Comparison of ENCODE assay signal across 12 cellular contexts in the genomic region with DNA sequence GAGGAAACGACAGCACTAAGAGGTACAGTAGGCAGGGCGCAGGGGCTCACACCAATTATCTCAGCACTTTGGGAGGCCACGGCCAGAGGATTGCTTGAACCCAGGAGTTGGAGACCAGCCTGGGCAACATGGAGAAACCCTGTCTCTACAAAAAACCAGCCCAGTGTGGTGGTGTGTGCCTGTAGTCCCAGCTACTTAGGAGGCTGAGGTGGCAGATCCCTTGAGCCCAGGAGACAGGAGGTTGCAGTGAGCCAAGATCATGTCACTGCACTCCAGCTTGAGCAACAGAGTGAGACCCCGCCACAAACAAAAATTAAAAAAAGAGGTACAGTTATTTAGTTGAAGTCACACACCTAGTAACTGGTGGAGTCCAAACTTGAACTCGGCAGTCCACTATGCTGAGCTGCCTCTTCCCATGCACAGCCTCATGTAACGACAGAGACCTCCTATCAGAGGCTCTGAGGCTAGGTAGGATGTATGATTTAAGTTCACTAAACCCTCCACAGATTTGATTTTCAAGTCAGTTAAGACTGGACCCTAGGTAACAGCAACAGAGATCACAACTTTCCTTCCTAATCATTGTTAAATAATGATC. TPM values are rescaled to one million over a fixed set of nuclear protein-coding genes. Genes with fewer than 3 reads are reported as not detected.
DNase-seq lines count a peak whose midpoint lies in the region; ATAC-seq and TF ChIP-seq lines count a peak whose summit lies in the region.
"Had no signal": no experiment of that assay in that cellular context is flagged by ENCODE, and none has a peak within 500 bp of the region (broad histone marks: within the 10 kb centered on the region; RNA-seq: fewer than 3 reads in every experiment).

No MANE protein-coding gene starts in this region.

- H3K27ac ChIP-seq in MM.1S (ENCODE audit: low read length): peak overlapping the region; percentile 86; the same call in 1 of the 2 replicates
- no peak overlapping the region for H3K27ac ChIP-seq in colonic mucosa
- H3K27ac ChIP-seq in neural progenitor cell: no peak overlapping the region
- H3K27ac ChIP-seq: GM23248, parathyroid adenoma had no signal

- H3K4me3 ChIP-seq in MM.1S (ENCODE audit: low read length) (peak overlapping the region; percentile 36), colonic mucosa (no peak overlapping the region), neural progenitor cell (no peak overlapping the region)
- H3K4me3 ChIP-seq: GM23248 had no signal

- no peak for DNase-seq in activated T-cell treated with anti-CD3 and anti-CD28 coated beads, Interleukin-2, amount 50 U/mL, for 4 hours
- no peak for DNase-seq in activated T-cell treated with anti-CD3 and anti-CD28 coated beads, Interleukin-2, amount 50 U/mL, for 48 hours
- DNase-seq in MM.1S (no peak), colonic mucosa (no peak), neural progenitor cell (ENCODE audit: low spot score) (no peak), pons (ENCODE audit: low spot score) (no peak), UCSD-AML1 (lab: John Stamatoyannopoulos, UW; ENCODE audit: unreplicated experiment) (no peak)
- DNase-seq in stimulated activated naive CD8-positive, alpha-beta T cell treated with anti-CD3 and anti-CD28 coated beads, Interleukin-15, amount 100 ng/mL, for 72 hours: peak in 1 of 2 donors; percentile 37
- DNase-seq: GM23248; stimulated activated CD4-positive, alpha-beta T cell treated with anti-CD3 and anti-CD28 coated beads, Interleukin-2, amount 100 ng/mL, for 48 hours; substantia nigra had no signal

- H3K27ac Mint-ChIP-seq in stimulated activated naive CD8-positive, alpha-beta T cell treated with anti-CD3 and anti-CD28 coated beads, Interleukin-15, amount 100 ng/mL, for 72 hours: peak overlapping the region; percentile 95 to 98
- no peak overlapping the region for H3K27ac Mint-ChIP-seq in neural progenitor cell

- H3K4me1 Mint-ChIP-seq in activated T-cell treated with anti-CD3 and anti-CD28 coated beads, Interleukin-2, amount 50 U/mL, for 4 hours (ENCODE audit: low read depth): peaks cover 66% of the 10 kb centered on the region
- H3K4me1 Mint-ChIP-seq in stimulated activated naive CD8-positive, alpha-beta T cell treated with anti-CD3 and anti-CD28 coated beads, Interleukin-15, amount 100 ng/mL, for 72 hours: peaks cover 62% of the 10 kb centered on the region
- H3K4me1 Mint-ChIP-seq in neural progenitor cell: peaks cover 5% of the 10 kb centered on the region

- H3K4me1 ChIP-seq in MM.1S (ENCODE audit: low read length): peaks cover 55% of the 10 kb centered on the region
- H3K4me1 ChIP-seq in colonic mucosa: no peaks in the 10 kb centered on the region
- peaks cover 26% of the 10 kb centered on the region for H3K4me1 ChIP-seq in neural progenitor cell
- H3K4me1 ChIP-seq: parathyroid adenoma had no signal

- H3K4me2 ChIP-seq in MM.1S (ENCODE audit: low read depth, low read length) (peak overlapping the region; percentile 72), neural progenitor cell (no peak overlapping the region)

- no peaks in the 10 kb centered on the region for H3K9me3 Mint-ChIP-seq in activated T-cell treated with anti-CD3 and anti-CD28 coated beads, Interleukin-2, amount 50 U/mL, for 4 hours
- no peaks in the 10 kb centered on the region for H3K9me3 Mint-ChIP-seq in stimulated activated naive CD8-positive, alpha-beta T cell treated with anti-CD3 and anti-CD28 coated beads, Interleukin-15, amount 100 ng/mL, for 72 hours
- H3K9me3 Mint-ChIP-seq in neural progenitor cell: no peaks in the 10 kb centered on the region

- no peak overlapping the region for H2AFZ ChIP-seq in MM.1S (ENCODE audit: low read length)
- H2AFZ ChIP-seq in neural progenitor cell (replicated peaks): no peak overlapping the region
- H2AFZ ChIP-seq: GM23248, parathyroid adenoma had no signal

- H3K9me3 ChIP-seq in MM.1S (replicated peaks; ENCODE audit: insufficient read depth, low read length) (no peaks in the 10 kb centered on the region), colonic mucosa (no peaks in the 10 kb centered on the region), neural progenitor cell (ENCODE audit: low read depth) (no peaks in the 10 kb centered on the region)

- H3K79me2 ChIP-seq in MM.1S (ENCODE audit: low read length) (peaks cover 100% of the 10 kb centered on the region), neural progenitor cell (ENCODE audit: low read depth) (peaks cover 34% of the 10 kb centered on the region)
- H3K79me2 ChIP-seq: parathyroid adenoma had no signal

- intact Hi-C loops in colonic mucosa (cut with DNase I): no loop called here

- no peaks in the 10 kb centered on the region for H3K9me2 ChIP-seq in MM.1S (replicated peaks; ENCODE audit: insufficient read depth, low read length)

- H3F3A ChIP-seq in MM.1S (ENCODE audit: insufficient read depth, low read length): peaks cover 74% of the 10 kb centered on the region
- no peaks in the 10 kb centered on the region for H3F3A ChIP-seq in neural progenitor cell (ENCODE audit: low read depth)

- H3K27me3 Mint-ChIP-seq in activated T-cell treated with anti-CD3 and anti-CD28 coated beads, Interleukin-2, amount 50 U/mL, for 4 hours (ENCODE audit: low read depth): no peaks in the 10 kb centered on the region
- H3K27me3 Mint-ChIP-seq in stimulated activated naive CD8-positive, alpha-beta T cell treated with anti-CD3 and anti-CD28 coated beads, Interleukin-15, amount 100 ng/mL, for 72 hours: no peaks in the 10 kb centered on the region
- H3K27me3 Mint-ChIP-seq in neural progenitor cell (ENCODE audit: insufficient read depth, low read depth): no peaks in the 10 kb centered on the region

- peaks cover 18% of the 10 kb centered on the region for H3K36me3 ChIP-seq in MM.1S (replicated peaks; ENCODE audit: insufficient read depth, low read length)
- no peaks in the 10 kb centered on the region for H3K36me3 ChIP-seq in colonic mucosa
- no peaks in the 10 kb centered on the region for H3K36me3 ChIP-seq in neural progenitor cell

- no peaks in the 10 kb centered on the region for H3K27me3 ChIP-seq in MM.1S (replicated peaks; ENCODE audit: insufficient read depth, low read length)
- H3K27me3 ChIP-seq in colonic mucosa: no peaks in the 10 kb centered on the region
- no peaks in the 10 kb centered on the region for H3K27me3 ChIP-seq in neural progenitor cell

- H3K9ac ChIP-seq in MM.1S (ENCODE audit: low read length) (peak overlapping the region; percentile 42; the same call in 1 of the 2 replicates), colonic mucosa (ENCODE audit: low read depth in 2 of 2, low read length in 2 of 2) (peak overlapping the region; percentile 19 to 44), neural progenitor cell (no peak overlapping the region)
- H3K9ac ChIP-seq: GM23248, parathyroid adenoma had no signal

- H4K20me1 ChIP-seq in MM.1S (ENCODE audit: insufficient read depth, low read length): peaks cover 34% of the 10 kb centered on the region
- no peaks in the 10 kb centered on the region for H4K20me1 ChIP-seq in neural progenitor cell (ENCODE audit: low read depth)

- ATAC-seq in activated T-cell treated with anti-CD3 and anti-CD28 coated beads, Interleukin-2, amount 50 U/mL, for 4 hours: peak in 1 of 2 donors; percentile 11
- ATAC-seq in stimulated activated naive CD8-positive, alpha-beta T cell treated with anti-CD3 and anti-CD28 coated beads, Interleukin-15, amount 100 ng/mL, for 72 hours: peak; percentile 70

- peaks cover 43% of the 10 kb centered on the region for H3K36me3 Mint-ChIP-seq in activated T-cell treated with anti-CD3 and anti-CD28 coated beads, Interleukin-2, amount 50 U/mL, for 4 hours (ENCODE audit: insufficient read depth)
- peaks cover 14% of the 10 kb centered on the region for H3K36me3 Mint-ChIP-seq in neural progenitor cell

- TF ChIP-seq CTCF in MM.1S (IDR thresholded peaks at IDR 0.05; ENCODE audit: low read length) (no peak), colonic mucosa (IDR thresholded peaks at IDR 0.05) (no peak), neural progenitor cell (IDR thresholded peaks at IDR 0.05) (no peak)

- peak overlapping the region; percentile 77 for H3K4me3 Mint-ChIP-seq in activated T-cell treated with anti-CD3 and anti-CD28 coated beads, Interleukin-2, amount 50 U/mL, for 4 hours
- peak overlapping the region; percentile 84 to 99 for H3K4me3 Mint-ChIP-seq in stimulated activated naive CD8-positive, alpha-beta T cell treated with anti-CD3 and anti-CD28 coated beads, Interleukin-15, amount 100 ng/mL, for 72 hours
- no peak overlapping the region for H3K4me3 Mint-ChIP-seq in neural progenitor cell

RNA-seq across cellular contexts. Expression of a gene that starts 8.7 kb away (rescaled TPM):
- 100 to 1,000 TPM; 107 to 166 (median 129) TPM for total RNA-seq in activated T-cell treated with anti-CD3 and anti-CD28 coated beads, Interleukin-2, amount 50 U/mL, for 4 hours
- 10 to 100 TPM; 13.9 to 40.5 TPM for total RNA-seq in colonic mucosa
- total RNA-seq in neural progenitor cell (ENCODE audit: low replicate concordance): 18.6 and 35.4 TPM in 2 replicates
